In genomic region chr3:8458711-8459110, GRCh38 we compare ENCODE assay signal across 1 cellular context.
TF ChIP-seq lines count a peak whose summit lies in the region.

No MANE protein-coding gene starts in this region.

TF ChIP-seq in IMR-90, 13 proteins besides CTCF, POLR2A, EP300 and RAD21 (continued from another document):
- TF ChIP-seq RCOR1 (IDR thresholded peaks at IDR 0.05; ENCODE audit: insufficient replicate concordance, low read length): no peak
- peak; percentile 60 for TF ChIP-seq USF2 (IDR thresholded peaks at IDR 0.05; ENCODE audit: low read depth, low read length)
- 0 out of 2 replicates have a peak, but pooled peaks have one; percentile 19 for TF ChIP-seq MXI1 (IDR thresholded peaks at IDR 0.05; ENCODE audit: borderline replicate concordance, low read depth, low read length)
- TF ChIP-seq BHLHE40 (IDR thresholded peaks at IDR 0.05; ENCODE audit: low read depth, low read length): peak; percentile 93
TF ChIP-seq in IMR-90: peak in this region for 4.
